14 cellular contexts compared by ENCODE assay signal in genomic region chr5:35246928-35247644, GRCh38. TPM values are rescaled to one million over a fixed set of nuclear protein-coding genes. Genes with fewer than 3 reads are reported as not detected.
DNase-seq lines count a peak whose midpoint lies in the region; ATAC-seq, FAIRE-seq and TF ChIP-seq lines count a peak whose summit lies in the region.
"Had no signal": no experiment of that assay in that cellular context is flagged by ENCODE, and none has a peak within 500 bp of the region (broad histone marks: within the 10 kb centered on the region; RNA-seq: fewer than 3 reads in every experiment).

No MANE protein-coding gene starts in this region.

- no peak overlapping the region for H2AFZ ChIP-seq in SK-N-SH (ENCODE audit: low read depth)

- no peak for TF ChIP-seq EP300 in SK-N-SH (IDR thresholded peaks at IDR 0.05; ENCODE audit: borderline replicate concordance in 1 of 2, low read depth in 1 of 2, low read length in 1 of 2)

- DNase-seq in SK-N-SH = no peak
- DNase-seq in uterus = peak; percentile 57 to 64
- no peak for DNase-seq in activated CD4-positive, alpha-beta T cell treated with anti-CD3 and anti-CD28 coated beads, Interleukin-2, amount 50 U/mL, for 48 hours
- DNase-seq in NCI-H526 treated with DMSO at 0.1 percent for 48 hours (lab: John Stamatoyannopoulos, UW) = no peak
- DNase-seq: KG1, lower lobe of right lung, NCI-H524 had no signal

- TF ChIP-seq POLR2A in uterus (IDR thresholded peaks at IDR 0.05) = no peak

- WGBS in SK-N-SH (ENCODE audit: low lambda C conversion rate) = 48% methylated on average over 6 of the region's 6 CpGs
- WGBS in mesodermal cell (ENCODE audit: insufficient coverage in 2 of 2), 2 experiments = 73 to 82% methylated on average over 2 of the region's 6 CpGs

- H3K9me3 ChIP-seq in SK-N-SH (no peaks in the 10 kb centered on the region), mesodermal cell (ENCODE audit: control insufficient read depth, low read length) (peaks cover under 1% of the 10 kb centered on the region), uterus (no peaks in the 10 kb centered on the region)
- H3K9me3 ChIP-seq: A549, lower lobe of right lung, tibial nerve had no signal

- H3K9ac ChIP-seq in SK-N-SH = no peak overlapping the region

- no peaks in the 10 kb centered on the region for H3K9me2 ChIP-seq in SK-N-SH

- H3K4me1 ChIP-seq in SK-N-SH (ENCODE audit: control insufficient read depth in 1 of 2, insufficient read depth in 2 of 2, low read depth in 1 of 2, low read length in 1 of 2) (no peaks in the 10 kb centered on the region; a peak in 1 of 4 replicates), mesodermal cell (ENCODE audit: control insufficient read depth, insufficient read depth, low read length, poor library complexity, severe bottlenecking) (peaks cover 4% of the 10 kb centered on the region), uterus (peaks cover 0 to 6% of the 10 kb centered on the region in 2 donors)
- H3K4me1 ChIP-seq: A549, lower lobe of right lung had no signal

- H3K36me3 ChIP-seq in SK-N-SH (replicated peaks in 1 of 2; ENCODE audit: control insufficient read depth in 1 of 2, insufficient read depth in 2 of 2, low read length in 1 of 2) = no peaks in the 10 kb centered on the region
- no peaks in the 10 kb centered on the region for H3K36me3 ChIP-seq in mesodermal cell (ENCODE audit: control insufficient read depth, insufficient read depth, low read length)
- H3K36me3 ChIP-seq in uterus = no peaks in the 10 kb centered on the region
- H3K36me3 ChIP-seq: lower lobe of right lung, tibial nerve had no signal

- CTCF ChIA-PET in SK-N-SH (lab: Yijun Ruan, JAX) = interaction anchor here (1.6 kb wide), 1 partner anchor 17 kb away, joined by 3 read pairs; no protein-coding TSS in a partner anchor

- no peaks in the 10 kb centered on the region for H4K20me1 ChIP-seq in SK-N-SH (ENCODE audit: insufficient read depth)

- POLR2A ChIA-PET in SK-N-SH (lab: Yijun Ruan, JAX) = no interaction called here

- TF ChIP-seq CTCF in SK-N-SH (IDR thresholded peaks at IDR 0.05) (no peak), uterus (IDR thresholded peaks at IDR 0.05) (no peak)

- no peaks in the 10 kb centered on the region for H3F3A ChIP-seq in SK-N-SH (replicated peaks; ENCODE audit: insufficient read depth)

- no peaks in the 10 kb centered on the region for H3K27me3 ChIP-seq in SK-N-SH (ENCODE audit: insufficient read depth)
- no peaks in the 10 kb centered on the region for H3K27me3 ChIP-seq in uterus
- H3K27me3 ChIP-seq: tibial nerve had no signal

- FAIRE-seq in colon (lab: Jason Lieb, UNC) = peak; percentile 45
- FAIRE-seq: A549 had no signal

- no peaks in the 10 kb centered on the region for H3K79me2 ChIP-seq in SK-N-SH (ENCODE audit: insufficient read depth)

- no peak overlapping the region for H3K4me3 ChIP-seq in SK-N-SH (ENCODE audit: low read depth in 2 of 2, low read length in 1 of 2)
- no peak overlapping the region for H3K4me3 ChIP-seq in mesodermal cell (ENCODE audit: extremely low read depth, insufficient read depth, low read length, poor library complexity, severe bottlenecking)
- H3K4me3 ChIP-seq in uterus = no peak overlapping the region
- H3K4me3 ChIP-seq: A549, lower lobe of right lung, tibial nerve had no signal

- intact Hi-C loops in uterus (cut with DNase I; ENCODE audit: low total_unique reads) = no loop called here

- H3K4me2 ChIP-seq in SK-N-SH = no peak overlapping the region
- H3K4me2 ChIP-seq: A549 had no signal

- ATAC-seq in SK-N-SH treated with all-trans-retinoic acid at 6 μM for 48 hours (peak; percentile 33; the same call in 1 of the 3 replicates), GM18907 (IDR thresholded peaks at IDR 0.05; ENCODE audit: unreplicated experiment) (no peak)
- ATAC-seq: lower lobe of right lung had no signal

- no peak for TF ChIP-seq RAD21 in SK-N-SH (IDR thresholded peaks at IDR 0.05; ENCODE audit: low read length)

- H3K27ac ChIP-seq in SK-N-SH (ENCODE audit: low read depth in 2 of 2, low read length in 1 of 2) = no peak overlapping the region
- H3K27ac ChIP-seq in mesodermal cell (ENCODE audit: low read depth, low read length, severe bottlenecking) = peak overlapping the region; percentile 41
- peak overlapping the region; percentile 54 to 73 for H3K27ac ChIP-seq in uterus
- H3K27ac ChIP-seq: A549, lower lobe of right lung, tibial nerve had no signal

TF ChIP-seq in SK-N-SH treated with all-trans-retinoic acid at 6 μM for 48 hours, 23 proteins besides CTCF, POLR2A, EP300 and RAD21 (continues in another document):
- TF ChIP-seq ZNF565 (CRISPR knock-in tag; conservative IDR thresholded peaks at IDR 0.05; ENCODE audit: low read depth) (no peak), TOX (CRISPR knock-in tag; IDR thresholded peaks at IDR 0.05; ENCODE audit: borderline replicate concordance) (no peak), ZNF70 (CRISPR knock-in tag; IDR thresholded peaks at IDR 0.05) (no peak), RARB (CRISPR knock-in tag; IDR thresholded peaks at IDR 0.05) (no peak), PATZ1 (CRISPR knock-in tag; IDR thresholded peaks at IDR 0.05; ENCODE audit: borderline replicate concordance) (no peak), ARNTL (CRISPR knock-in tag; IDR thresholded peaks at IDR 0.05; ENCODE audit: borderline replicate concordance, low read depth) (no peak)

TF ChIP-seq in SK-N-SH, 30 proteins besides CTCF, POLR2A, EP300 and RAD21:
- TF ChIP-seq CHD2 (IDR thresholded peaks at IDR 0.05; ENCODE audit: low read length, partially characterized antibody) = no peak
- TF ChIP-seq POLR2AphosphoS5 (IDR thresholded peaks at IDR 0.05; ENCODE audit: low read depth, low read length) = no peak
- no peak for TF ChIP-seq NRF1 (IDR thresholded peaks at IDR 0.05; ENCODE audit: low read depth, low read length)
- TF ChIP-seq FOXJ3 (CRISPR knock-in tag; IDR thresholded peaks at IDR 0.05) = no peak
- no peak for TF ChIP-seq ELF1 (IDR thresholded peaks at IDR 0.05)
- TF ChIP-seq MAX (IDR thresholded peaks at IDR 0.05; ENCODE audit: low read depth) = no peak
- no peak for TF ChIP-seq EZH2phosphoT487 (IDR thresholded peaks at IDR 0.05; ENCODE audit: borderline replicate concordance, low read depth)
- TF ChIP-seq SMC3 (IDR thresholded peaks at IDR 0.05; ENCODE audit: low read depth, low read length) = no peak
- TF ChIP-seq GATA2 (CRISPR knock-in tag; IDR thresholded peaks at IDR 0.05) = no peak
- TF ChIP-seq ZBTB33 (IDR thresholded peaks at IDR 0.05; ENCODE audit: borderline replicate concordance, low read depth) = no peak
- no peak for TF ChIP-seq YY1 (IDR thresholded peaks at IDR 0.05; ENCODE audit: low read depth)
- TF ChIP-seq USF1 (IDR thresholded peaks at IDR 0.05; ENCODE audit: borderline replicate concordance, low read depth) = no peak
- no peak for TF ChIP-seq FOXM1 (IDR thresholded peaks at IDR 0.05; ENCODE audit: low read depth)
- no peak for TF ChIP-seq TCF12 (IDR thresholded peaks at IDR 0.05)
- TF ChIP-seq RFX5 (IDR thresholded peaks at IDR 0.05; ENCODE audit: low read length) = no peak
- TF ChIP-seq GABPA (IDR thresholded peaks at IDR 0.05; ENCODE audit: low read depth) = no peak

RNA-seq across cellular contexts. Expression of gene PRLR, which starts 16.8 kb away (rescaled TPM):
- polyA plus RNA-seq in SK-N-SH (2012; rRNA removed) = 0.13 and 0.34 TPM in 2 replicates
- polyA plus RNA-seq in SK-N-SH (2012; cell fraction: cytosol; rRNA removed) = 0.06 and 0.17 TPM in 2 replicates
- polyA plus RNA-seq in SK-N-SH (2012; cell fraction: nucleus; rRNA removed) = 0.01 and 0.15 TPM in 2 replicates
- polyA plus RNA-seq in mesodermal cell (2013, experiment 1 of 2) = 1.3 TPM
- polyA plus RNA-seq in mesodermal cell (2013, experiment 2 of 2) = 0.66 TPM
- 10 to 100 TPM; 15.8 to 80.6 (median 48.0) TPM for total RNA-seq in uterus
- total RNA-seq: T-helper 2 cell treated with Interferon-gamma antibody and Interleukin-4, amounts not matched to agents 100 ng/mL and 5 ng/mL, for 36 hours had no signal

Comparison
In these comparisons a context has a peak if more than half of its experiments do, and no peak if none do; other contexts are left out.
1. DNase-seq: peak in uterus (2 of 2); none in SK-N-SH (single experiment), activated CD4-positive, alpha-beta T cell treated with anti-CD3 and anti-CD28 coated beads, Interleukin-2, amount 50 U/mL, for 48 hours (0 of 2) and NCI-H526 treated with DMSO at 0.1 percent for 48 hours (single experiment).
2. H3K27ac ChIP-seq: peak in mesodermal cell (single experiment) and uterus (2 of 2); none in SK-N-SH (0 of 2).